ENCODE assay signal across 2 cellular contexts in genomic region chr17:43351686-43352085, GRCh38.
TF ChIP-seq lines count a peak whose summit lies in the region.

No MANE protein-coding gene starts in this region.

TF ChIP-seq in HEK293T, 16 proteins besides CTCF, POLR2A, EP300 and RAD21:
- TF ChIP-seq SUZ12 (IDR thresholded peaks at IDR 0.05) = no peak
- peak; percentile 48 for TF ChIP-seq PKNOX1 (IDR thresholded peaks at IDR 0.05)
- no peak for TF ChIP-seq SP1 (IDR thresholded peaks at IDR 0.05)

TF ChIP-seq in GM23338, 12 proteins besides CTCF, POLR2A, EP300 and RAD21:
- no peak for TF ChIP-seq STAT1 (IDR thresholded peaks at IDR 0.05; ENCODE audit: unreplicated experiment)
- TF ChIP-seq EZH2 (IDR thresholded peaks at IDR 0.05; ENCODE audit: low read depth, unreplicated experiment) = no peak
- TF ChIP-seq JUNB (IDR thresholded peaks at IDR 0.05; ENCODE audit: unreplicated experiment) = no peak
- no peak for TF ChIP-seq ETS1 (IDR thresholded peaks at IDR 0.05)
- TF ChIP-seq NANOG (IDR thresholded peaks at IDR 0.05; ENCODE audit: borderline replicate concordance) = no peak
- TF ChIP-seq ZNF331 (CRISPR knock-in tag; IDR thresholded peaks at IDR 0.05; ENCODE audit: low read depth) = no peak
- TF ChIP-seq POLR2AphosphoS5 (IDR thresholded peaks at IDR 0.05; ENCODE audit: low read depth) = no peak
- TF ChIP-seq REST (IDR thresholded peaks at IDR 0.05; ENCODE audit: unreplicated experiment) = no peak
- TF ChIP-seq CREB1 (CRISPR knock-in tag; IDR thresholded peaks at IDR 0.05; ENCODE audit: low read depth) = no peak
- TF ChIP-seq ZNF114 (CRISPR knock-in tag; IDR thresholded peaks at IDR 0.05) = no peak
- no peak for TF ChIP-seq EZH2phosphoT487 (IDR thresholded peaks at IDR 0.05; ENCODE audit: unreplicated experiment)
- no peak for TF ChIP-seq ZNF462 (CRISPR knock-in tag; IDR thresholded peaks at IDR 0.05)
TF ChIP-seq in GM23338: peak in this region for 0.
